14 cellular contexts compared by ENCODE assay signal in the genomic region with DNA sequence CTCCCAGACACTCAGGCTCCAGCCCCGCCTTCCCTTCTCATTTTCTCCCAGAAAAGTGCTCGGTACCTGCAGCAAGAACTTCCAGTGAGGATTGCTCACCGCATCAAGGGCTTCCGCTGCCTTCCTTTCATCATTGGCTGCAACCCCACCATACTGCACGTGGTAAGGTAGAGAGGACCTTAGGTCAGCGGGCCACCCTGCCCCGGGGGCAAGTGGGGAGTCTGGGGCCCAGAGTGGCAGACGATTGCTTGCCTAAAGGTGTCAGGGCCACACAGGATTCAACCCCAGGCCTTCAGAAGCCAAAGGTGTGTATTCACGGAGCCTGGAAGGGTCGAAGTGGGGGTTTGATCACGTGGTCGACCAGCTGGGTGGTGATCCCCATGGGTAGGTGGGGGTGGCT. TPM values are rescaled to one million over a fixed set of nuclear protein-coding genes. Genes with fewer than 3 reads are reported as not detected.
A peak's percentile ranks its signal among the peaks of the same experiment; 100 is the strongest.
DNase-seq lines count a peak whose midpoint lies in the region; ATAC-seq, FAIRE-seq and TF ChIP-seq lines count a peak whose summit lies in the region.
"Had no signal": no experiment of that assay in that cellular context is flagged by ENCODE, and none has a peak within 500 bp of the region (broad histone marks: within the 10 kb centered on the region; RNA-seq: fewer than 3 reads in every experiment).

No MANE protein-coding gene starts in this region.

- TF ChIP-seq POLR2A in HCT116 (IDR thresholded peaks at IDR 0.05; ENCODE audit: borderline replicate concordance, extremely low read depth, insufficient read depth, insufficient read length) = no peak

- H3K79me2 ChIP-seq in HCT116 (ENCODE audit: insufficient read depth, low read length) = peaks cover 21% of the 10 kb centered on the region
- no peaks in the 10 kb centered on the region for H3K79me2 ChIP-seq in OCI-LY7 (ENCODE audit: insufficient read depth, low read depth, low read length)

- no peak for FAIRE-seq in kidney (lab: Jason Lieb, UNC)
- FAIRE-seq: GM12892, keratinocyte had no signal

- TF ChIP-seq RAD21 in HCT116 (IDR thresholded peaks at IDR 0.05; ENCODE audit: low read depth) = no peak

- peaks cover 26% of the 10 kb centered on the region for H3K4me1 Mint-ChIP-seq in brain
- H3K4me1 Mint-ChIP-seq in nephron = peaks cover 13% of the 10 kb centered on the region

- H3K4me2 ChIP-seq in HCT116 (ENCODE audit: low read length) = peak overlapping the region; percentile 83
- no peak overlapping the region for H3K4me2 ChIP-seq in OCI-LY7 (ENCODE audit: low read length)

- H3K36me3 Mint-ChIP-seq in brain (peaks cover 29% of the 10 kb centered on the region), nephron (ENCODE audit: low read depth) (peaks cover 27% of the 10 kb centered on the region)

- H3K9me3 Mint-ChIP-seq in brain = no peaks in the 10 kb centered on the region
- H3K9me3 Mint-ChIP-seq in nephron = no peaks in the 10 kb centered on the region

- RAD21 ChIA-PET in HCT116 (lab: Charles Lee; ENCODE audit: low non-redundant PET in 1 of 2, low total read pairs in 2 of 2, uncharacterized antibody in 2 of 2, unreplicated experiment in 2 of 2) = no interaction called here

- DNase-seq in AG04450 (ENCODE audit: low read depth, low spot score) (no peak), HCT116 (ENCODE audit: low read depth, low spot score) (no peak), SIG-M5 (lab: John Stamatoyannopoulos, UW) (no peak), kidney (no peak), OCI-LY7 (ENCODE audit: low spot score) (no peak)
- DNase-seq in stimulated activated CD4-positive, alpha-beta T cell treated with anti-CD3 and anti-CD28 coated beads, Interleukin-2, amount 100 ng/mL, for 48 hours = no peak
- DNase-seq: anterior cingulate cortex, erythroblast, NCI-H2029 treated with DMSO at 0.1 percent for 48 hours had no signal

- H2AFZ ChIP-seq in HCT116 (ENCODE audit: low read depth, low read length, poor library complexity, severe bottlenecking) (no peak overlapping the region), OCI-LY7 (ENCODE audit: low read length) (no peak overlapping the region)

- H3K27me3 Mint-ChIP-seq in brain = peaks cover 3% of the 10 kb centered on the region
- no peaks in the 10 kb centered on the region for H3K27me3 Mint-ChIP-seq in nephron (ENCODE audit: low read depth)

- TF ChIP-seq CTCF in AG04450 (IDR thresholded peaks at IDR 0.05; ENCODE audit: low read depth, low read length) (no peak), HCT116 (IDR thresholded peaks at IDR 0.05 in 2 of 3, conservative IDR thresholded peaks at IDR 0.05 in 1 of 3; ENCODE audit: borderline replicate concordance in 1 of 3, insufficient read depth in 1 of 3, low read depth in 2 of 3, low read length in 2 of 3) (no peak), brain (conservative IDR thresholded peaks at IDR 0.05) (no peak), nephron (IDR thresholded peaks at IDR 0.05; ENCODE audit: unreplicated experiment in 3 of 3) (no peak), kidney (IDR thresholded peaks at IDR 0.05; ENCODE audit: borderline replicate concordance, extremely low read depth, insufficient read depth) (no peak), OCI-LY7 (conservative IDR thresholded peaks at IDR 0.05; ENCODE audit: low read length) (no peak)

- H3K27ac Mint-ChIP-seq in brain (peak overlapping the region in 4 of 5 experiments; percentile 59 to 91 (median 68)), nephron (peak overlapping the region in 2 of 3 experiments; percentile 56 to 64)

- H3K9ac ChIP-seq in HCT116 (ENCODE audit: low read length) = no peak overlapping the region; the same call in 1 of the 2 replicates
- H3K9ac ChIP-seq in kidney (ENCODE audit: low read length in 2 of 2) = no peak overlapping the region

- H3K27ac ChIP-seq in AG04450 (ENCODE audit: low read depth, low read length) (no peak overlapping the region), HCT116 (ENCODE audit: low read depth, low read length) (no peak overlapping the region), kidney (ENCODE audit: low read depth in 2 of 2, low read length in 2 of 2) (no peak overlapping the region), OCI-LY7 (ENCODE audit: low read depth, low read length, poor library complexity, severe bottlenecking) (no peak overlapping the region)

- H3K4me3 ChIP-seq in AG04450 (ENCODE audit: low read depth, low read length) = peak overlapping the region; percentile 75; the same call in 1 of the 2 replicates
- peak overlapping the region in 1 of 2 experiments; percentile 83; a peak in 2 of 4 replicates for H3K4me3 ChIP-seq in HCT116 (replicated peaks in 1 of 2; ENCODE audit: low read depth in 1 of 2, low read length in 2 of 2)
- H3K4me3 ChIP-seq in kidney (ENCODE audit: low read length in 2 of 2) = no peak overlapping the region
- no peak overlapping the region for H3K4me3 ChIP-seq in OCI-LY7 (ENCODE audit: low read depth, low read length, poor library complexity, severe bottlenecking)

- H3K36me3 ChIP-seq in HCT116 (ENCODE audit: control insufficient read depth in 1 of 2, insufficient read depth in 2 of 2, low read length in 2 of 2) = peaks cover 14 to 39% of the 10 kb centered on the region in 2 experiments
- H3K36me3 ChIP-seq in kidney (ENCODE audit: control insufficient read depth in 1 of 2, insufficient read depth in 2 of 2, low read length in 2 of 2) = peaks cover 8 to 19% of the 10 kb centered on the region in 2 donors
- peaks cover 33% of the 10 kb centered on the region for H3K36me3 ChIP-seq in OCI-LY7 (ENCODE audit: insufficient read depth, low read length)

- H3K27me3 ChIP-seq in AG04450 (ENCODE audit: control insufficient read depth, insufficient read depth, low read length) (no peaks in the 10 kb centered on the region), HCT116 (ENCODE audit: insufficient read depth, low read length) (no peaks in the 10 kb centered on the region)

- intact Hi-C loops in HCT116 (cut with micrococcal nuclease) (loop anchor here (5.0 kb wide), 1 partner anchor 333 kb away; the partner anchor contains the start of gene ZNF843), kidney (cut with DNase I) (no loop called here), OCI-LY7 (cut with micrococcal nuclease; ENCODE audit: unreplicated experiment) (loop anchor here (2.0 to 10.0 kb wide), 2 partner anchors 33 to 345 kb away; partner anchors contain the start of gene ARMC5)

- POLR2A ChIA-PET in AG04450 (lab: Yijun Ruan, JAX) = no interaction called here
- POLR2A ChIA-PET in HCT116 (lab: Charles Lee) = no interaction called here
- POLR2A ChIA-PET in OCI-LY7 (lab: Charles Lee) = no interaction called here

- CTCF ChIA-PET in AG04450 (lab: Charles Lee) = interaction anchor here (1.1 to 1.6 kb wide), 2 partner anchors 32 to 33 kb away, joined by 4 to 5 read pairs; no protein-coding TSS in a partner anchor
- CTCF ChIA-PET in HCT116 (lab: Charles Lee) = interaction anchor here (1.4 kb wide), 1 partner anchor 124 kb away, joined by 3 read pairs; the partner anchor contains the start of gene HSD3B7
- CTCF ChIA-PET in OCI-LY7 (lab: Charles Lee; ENCODE audit: unreplicated experiment) = no interaction called here

- H3K9me2 ChIP-seq in HCT116 (ENCODE audit: insufficient read depth) (no peaks in the 10 kb centered on the region), OCI-LY7 (ENCODE audit: insufficient read depth, low read length) (no peaks in the 10 kb centered on the region)

- peak overlapping the region; percentile 83 to 89 (median 84) for H3K4me3 Mint-ChIP-seq in brain
- H3K4me3 Mint-ChIP-seq in nephron = peak overlapping the region; percentile 88 to 92 (median 92)

- H3K4me1 ChIP-seq in HCT116 (ENCODE audit: control insufficient read depth in 1 of 2, insufficient read depth in 2 of 2, low read length in 2 of 2) (peaks cover 10 to 37% of the 10 kb centered on the region in 2 experiments; a peak in 3 of 4 replicates), kidney (ENCODE audit: control insufficient read depth in 1 of 2, insufficient read depth in 1 of 2, low read depth in 1 of 2, low read length in 2 of 2) (peaks cover 12 to 20% of the 10 kb centered on the region in 2 donors), OCI-LY7 (ENCODE audit: insufficient read depth, low read length, poor library complexity, severe bottlenecking) (peaks cover 18% of the 10 kb centered on the region)

- ATAC-seq in HCT116 = no peak
- ATAC-seq: Panc1 had no signal

- BruUV-seq in HCT116 (replicated peaks; lab: Mats Ljungman, UMichigan) = no TSS peak
- no TSS peak for BruUV-seq in OCI-LY7 (replicated peaks; lab: Mats Ljungman, UMichigan)

- H3K9me3 ChIP-seq in AG04450 (ENCODE audit: control insufficient read depth, insufficient read depth, low read length) = no peaks in the 10 kb centered on the region
- no peaks in the 10 kb centered on the region for H3K9me3 ChIP-seq in HCT116 (ENCODE audit: control insufficient read depth in 1 of 2, insufficient read depth in 1 of 2, low read depth in 1 of 2, low read length in 2 of 2)
- H3K9me3 ChIP-seq in kidney (ENCODE audit: control insufficient read depth in 1 of 2, low read length in 2 of 2) = no peaks in the 10 kb centered on the region
- no peaks in the 10 kb centered on the region for H3K9me3 ChIP-seq in OCI-LY7 (ENCODE audit: low read length)

- no peaks in the 10 kb centered on the region for H4K20me1 ChIP-seq in HCT116 (ENCODE audit: insufficient read depth)
- no peaks in the 10 kb centered on the region for H4K20me1 ChIP-seq in OCI-LY7 (ENCODE audit: insufficient read depth, low read length)

RNA-seq across cellular contexts. Expression of gene BCKDK, which starts 1.4 kb away (rescaled TPM):
- polyA plus RNA-seq in AG04450 (2011; rRNA removed) (31.6 and 42.3 TPM in 2 replicates), brain (ENCODE audit: insufficient read depth, low read depth, low replicate concordance) (58.6 TPM), kidney (ENCODE audit: insufficient read depth, low read depth, low replicate concordance) (70.6 TPM)
- polyA minus RNA-seq in AG04450 (2011; rRNA and poly(A)+ RNA removed) = 33.0 and 40.9 TPM in 2 replicates
- total RNA-seq in HCT116 (2021; ENCODE audit: unreplicated experiment) (60.7 TPM), kidney (47.6 TPM), OCI-LY7 (2022) (36.5 and 39.0 TPM in 2 replicates)
- 85.2 and 87.3 TPM in 2 replicates for polyA plus RNA-seq in HCT116 (2012)
- total RNA-seq in OCI-LY7 (2014; rRNA removed; shearing (Covaris generic)) = 25.0 and 40.4 TPM in 2 replicates

RNA-seq across cellular contexts. Expression of gene KAT8, which starts 7.8 kb away (rescaled TPM):
- 23.0 and 24.7 TPM in 2 replicates for polyA plus RNA-seq in AG04450 (2011; rRNA removed)
- 21.9 and 23.6 TPM in 2 replicates for polyA minus RNA-seq in AG04450 (2011; rRNA and poly(A)+ RNA removed)
- 44.9 TPM for total RNA-seq in HCT116 (2021; ENCODE audit: unreplicated experiment)
- polyA plus RNA-seq in HCT116 (2012) = 39.3 and 40.7 TPM in 2 replicates
- polyA plus RNA-seq in brain (ENCODE audit: insufficient read depth, low read depth, low replicate concordance) = 82.1 TPM
- 83.8 TPM for total RNA-seq in kidney
- 40.9 TPM for polyA plus RNA-seq in kidney (ENCODE audit: insufficient read depth, low read depth, low replicate concordance)
- 86.9 and 89.1 TPM in 2 replicates for total RNA-seq in OCI-LY7 (2014; rRNA removed; shearing (Covaris generic))
- 95.3 and 102 TPM in 2 replicates for total RNA-seq in OCI-LY7 (2022)

RNA-seq across cellular contexts. Expression of gene VKORC1, which starts 15.0 kb away (rescaled TPM):
- polyA plus RNA-seq in AG04450 (2011; rRNA removed) (210 and 272 TPM in 2 replicates), brain (ENCODE audit: insufficient read depth, low read depth, low replicate concordance) (131 TPM), kidney (ENCODE audit: insufficient read depth, low read depth, low replicate concordance) (209 TPM)
- polyA minus RNA-seq in AG04450 (2011; rRNA and poly(A)+ RNA removed) = 118 and 162 TPM in 2 replicates
- total RNA-seq in HCT116 (2021; ENCODE audit: unreplicated experiment) (83.8 TPM), kidney (84.7 TPM), OCI-LY7 (2022) (60.1 and 70.2 TPM in 2 replicates)
- 195 and 218 TPM in 2 replicates for polyA plus RNA-seq in HCT116 (2012)
- 68.8 and 69.3 TPM in 2 replicates for total RNA-seq in OCI-LY7 (2014; rRNA removed; shearing (Covaris generic))

RNA-seq across cellular contexts. Expression of gene PRSS53, which starts 20.9 kb away (rescaled TPM):
- 0.67 and 0.79 TPM in 2 replicates for polyA plus RNA-seq in AG04450 (2011; rRNA removed)
- 0.51 and 1.3 TPM in 2 replicates for polyA minus RNA-seq in AG04450 (2011; rRNA and poly(A)+ RNA removed)
- 11.6 TPM for total RNA-seq in HCT116 (2021; ENCODE audit: unreplicated experiment)
- 5.4 and 5.7 TPM in 2 replicates for polyA plus RNA-seq in HCT116 (2012)
- 0.58 TPM for polyA plus RNA-seq in brain (ENCODE audit: insufficient read depth, low read depth, low replicate concordance)
- total RNA-seq in kidney = 2.6 TPM
- 0.99 TPM for polyA plus RNA-seq in kidney (ENCODE audit: insufficient read depth, low read depth, low replicate concordance)
- 3.7 and 4.4 TPM in 2 replicates for total RNA-seq in OCI-LY7 (2014; rRNA removed; shearing (Covaris generic))
- 5.7 and 6.1 TPM in 2 replicates for total RNA-seq in OCI-LY7 (2022)

RNA-seq across cellular contexts. Expression of gene PRSS8, which starts 25.9 kb away (rescaled TPM):
- polyA plus RNA-seq in AG04450 (2011; rRNA removed) (not detected in 2 replicates), brain (ENCODE audit: insufficient read depth, low read depth, low replicate concordance) (8.7 TPM), kidney (ENCODE audit: insufficient read depth, low read depth, low replicate concordance) (187 TPM)
- polyA minus RNA-seq in AG04450 (2011; rRNA and poly(A)+ RNA removed) = not detected in 2 replicates
- total RNA-seq in HCT116 (2021; ENCODE audit: unreplicated experiment) (42.6 TPM), kidney (64.6 TPM), OCI-LY7 (2022) (not detected in 2 replicates)
- 67.9 and 80.9 TPM in 2 replicates for polyA plus RNA-seq in HCT116 (2012)
- total RNA-seq in OCI-LY7 (2014; rRNA removed; shearing (Covaris generic)) = not detected in 2 replicates
